15 cellular contexts compared by ENCODE assay signal in the genomic region with DNA sequence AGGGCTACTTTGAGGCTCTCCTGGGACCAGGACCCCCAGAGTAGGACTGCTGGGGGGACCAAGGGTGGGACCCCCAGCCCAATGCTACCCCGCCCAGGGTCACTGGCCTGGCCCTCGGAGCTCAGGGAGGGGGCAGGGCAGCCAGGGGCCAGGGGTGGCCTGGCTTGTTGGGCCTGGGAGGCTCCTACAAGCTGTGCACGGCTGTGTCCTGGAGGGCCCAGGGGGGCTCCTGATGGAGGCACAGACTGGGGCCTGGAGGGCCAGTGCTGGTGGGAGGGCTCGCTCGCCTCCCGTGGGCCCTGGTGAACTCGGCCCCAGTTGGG. TPM values are rescaled to one million over a fixed set of nuclear protein-coding genes. Genes with fewer than 3 reads are reported as not detected.
DNase-seq lines count a peak whose midpoint lies in the region; ATAC-seq and TF ChIP-seq lines count a peak whose summit lies in the region.
"Had no signal": no experiment of that assay in that cellular context is flagged by ENCODE, and none has a peak within 500 bp of the region (broad histone marks: within the 10 kb centered on the region; RNA-seq: fewer than 3 reads in every experiment).

No MANE protein-coding gene starts in this region.

- no TSS peak for BruUV-seq in Panc1 (replicated peaks; lab: Mats Ljungman, UMichigan)

- peak overlapping the region in 2 of 10 donors; percentile 33 to 37 for H3K4me3 Mint-ChIP-seq in naive thymus-derived CD8-positive, alpha-beta T cell

- peaks cover 0 to 1% (median 0%) of the 10 kb centered on the region in 9 donors for H3K9me3 Mint-ChIP-seq in naive thymus-derived CD8-positive, alpha-beta T cell

- ATAC-seq in Panc1 = no peak
- no peak for ATAC-seq in naive thymus-derived CD8-positive, alpha-beta T cell
- ATAC-seq in GM21723 (IDR thresholded peaks at IDR 0.05; ENCODE audit: unreplicated experiment) = no peak

- peak; percentile 16 for DNase-seq in BE2C
- no peak for DNase-seq in Panc1 (ENCODE audit: low read depth, low spot score)
- DNase-seq in naive thymus-derived CD8-positive, alpha-beta T cell = no peak
- DNase-seq in T-helper 2 cell = no peak
- DNase-seq: activated CD4-positive, alpha-beta T cell treated with anti-CD3 and anti-CD28 coated beads for 4 hours; activated T-cell treated with anti-CD3 and anti-CD28 coated beads for 4 hours; DMS 273 treated with DMSO at 0.1 percent for 48 hours; GM23248; MV-4-11; stimulated activated CD4-positive, alpha-beta T cell treated with anti-CD3 and anti-CD28 coated beads, Interleukin-12 subunit alpha, Interleukin-12 subunit beta, amount 100 ng/mL, for 4 hours; T-helper 9 cell had no signal

- in situ Hi-C loops in Panc1 (cut with HindIII; ENCODE audit: low pct_unique_long_range_greater_than_20kb, low sequenced_read_pairs) = no loop called here

- H3K4me1 ChIP-seq in BE2C = no peaks in the 10 kb centered on the region
- H3K4me1 ChIP-seq in Panc1 (ENCODE audit: control insufficient read depth, insufficient read depth, low read length) = peaks cover 16% of the 10 kb centered on the region
- H3K4me1 ChIP-seq in mesodermal cell (ENCODE audit: control insufficient read depth, insufficient read depth, low read length, poor library complexity, severe bottlenecking) = peaks cover 7% of the 10 kb centered on the region

- peaks cover 0 to under 1% (median 0%) of the 10 kb centered on the region in 3 donors for H3K36me3 Mint-ChIP-seq in naive thymus-derived CD8-positive, alpha-beta T cell

- H3K4me1 Mint-ChIP-seq in naive thymus-derived CD8-positive, alpha-beta T cell = peaks cover 9 to 27% (median 18%) of the 10 kb centered on the region in 4 donors

- 50 to 64% methylated on average over 6 to 7 of the region's 7 CpGs for WGBS in mesodermal cell (ENCODE audit: insufficient coverage in 2 of 2), 2 experiments

- intact Hi-C loops in Panc1 (cut with micrococcal nuclease; ENCODE audit: unreplicated experiment) = no loop called here

- no peaks in the 10 kb centered on the region for H3K36me3 ChIP-seq in BE2C
- no peaks in the 10 kb centered on the region; the same call in 1 of the 2 replicates for H3K36me3 ChIP-seq in Panc1 (ENCODE audit: control insufficient read depth, insufficient read depth, low read length)
- no peaks in the 10 kb centered on the region for H3K36me3 ChIP-seq in mesodermal cell (ENCODE audit: control insufficient read depth, insufficient read depth, low read length)

- CTCF ChIA-PET in Panc1 (lab: Charles Lee) = interaction anchor here (1.4 kb wide), 1 partner anchor 13 kb away, joined by 4 read pairs; no protein-coding TSS in a partner anchor

- TF ChIP-seq CTCF in BE2C (IDR thresholded peaks at IDR 0.05; ENCODE audit: low read depth, low read length) (no peak), Panc1 (IDR thresholded peaks at IDR 0.05) (no peak)

- H3K4me3 ChIP-seq in BE2C (ENCODE audit: low read depth, low read length) (no peak overlapping the region), Panc1 (ENCODE audit: low read depth in 2 of 2, low read length in 2 of 2) (peak overlapping the region; percentile 8 to 56; a peak in 2 of 4 replicates), mesodermal cell (ENCODE audit: extremely low read depth, insufficient read depth, low read length, poor library complexity, severe bottlenecking) (peak overlapping the region; percentile 68)
- H3K4me3 ChIP-seq: GM23248 had no signal

- H3K27ac ChIP-seq in Panc1 (ENCODE audit: low read length) = peak overlapping the region; percentile 59; the same call in 1 of the 2 replicates
- H3K27ac ChIP-seq in mesodermal cell (ENCODE audit: low read depth, low read length, severe bottlenecking) = no peak overlapping the region
- H3K27ac ChIP-seq: epithelial cell of prostate, GM23248 had no signal

- POLR2A ChIA-PET in Panc1 (lab: Charles Lee) = no interaction called here
- POLR2A ChIA-PET in naive thymus-derived CD8-positive, alpha-beta T cell (lab: Charles Lee) = interaction anchor here (1.4 to 2.6 kb wide), 2 partner anchors 16 to 35 kb away, joined by 4 to 11 read pairs; a partner anchor contains a TSS

- H3K27ac Mint-ChIP-seq in naive thymus-derived CD8-positive, alpha-beta T cell = no peak overlapping the region

- peaks cover under 1 to 38% (median 10%) of the 10 kb centered on the region in 5 donors for H3K27me3 Mint-ChIP-seq in naive thymus-derived CD8-positive, alpha-beta T cell

- H3K27me3 ChIP-seq in BE2C = peaks cover 77% of the 10 kb centered on the region
- no peaks in the 10 kb centered on the region for H3K27me3 ChIP-seq in Panc1 (ENCODE audit: control insufficient read depth, insufficient read depth, low read length)

- H3K9me3 ChIP-seq in BE2C (peaks cover 5% of the 10 kb centered on the region; the same call in 1 of the 2 replicates), Panc1 (ENCODE audit: control insufficient read depth, insufficient read depth, low read depth, low read length) (no peaks in the 10 kb centered on the region), mesodermal cell (ENCODE audit: control insufficient read depth, low read length) (peaks cover 4% of the 10 kb centered on the region)

RNA-seq across cellular contexts. Expression of a gene that starts 2.2 kb away (rescaled TPM):
- 0.99 TPM for polyA plus RNA-seq in BE2C (2012; ENCODE audit: insufficient read depth, insufficient read length, low read depth)
- 74.2 TPM for total RNA-seq in Panc1 (2021; ENCODE audit: unreplicated experiment)
- polyA plus RNA-seq in Panc1 (2012; ENCODE audit: insufficient read length) = 67.0 TPM
- polyA plus RNA-seq in mesodermal cell (2013, experiment 1 of 2) = 59.5 TPM
- 35.5 TPM for polyA plus RNA-seq in mesodermal cell (2013, experiment 2 of 2)
- total RNA-seq in naive thymus-derived CD8-positive, alpha-beta T cell = not detected
- under 1 TPM in 1 of 3 donors, not detected in 2; 0.85 TPM for polyA plus RNA-seq in naive thymus-derived CD8-positive, alpha-beta T cell

RNA-seq across cellular contexts. Expression of a gene that starts 15.6 kb away (rescaled TPM):
- 33.8 TPM for polyA plus RNA-seq in BE2C (2012; ENCODE audit: insufficient read depth, insufficient read length, low read depth)
- total RNA-seq in Panc1 (2021; ENCODE audit: unreplicated experiment) = 102 TPM
- 82.4 TPM for polyA plus RNA-seq in Panc1 (2012; ENCODE audit: insufficient read length)
- 53.2 TPM for polyA plus RNA-seq in mesodermal cell (2013, experiment 1 of 2)
- polyA plus RNA-seq in mesodermal cell (2013, experiment 2 of 2) = 44.4 TPM
- total RNA-seq in naive thymus-derived CD8-positive, alpha-beta T cell = 10 to 100 TPM; 30.3 to 30.7 TPM
- 100 to 1,000 TPM; 133 to 220 (median 217) TPM for polyA plus RNA-seq in naive thymus-derived CD8-positive, alpha-beta T cell

RNA-seq across cellular contexts. Expression of a gene that starts 15.8 kb away (rescaled TPM):
- polyA plus RNA-seq in BE2C (2012; ENCODE audit: insufficient read depth, insufficient read length, low read depth) = not detected
- 1.5 TPM for total RNA-seq in Panc1 (2021; ENCODE audit: unreplicated experiment)
- 4.7 TPM for polyA plus RNA-seq in Panc1 (2012; ENCODE audit: insufficient read length)
- not detected for polyA plus RNA-seq in mesodermal cell (2013, experiment 1 of 2)
- not detected for polyA plus RNA-seq in mesodermal cell (2013, experiment 2 of 2)
- total RNA-seq in naive thymus-derived CD8-positive, alpha-beta T cell = not detected
- polyA plus RNA-seq in naive thymus-derived CD8-positive, alpha-beta T cell = not detected
- total RNA-seq: GM23248 had no signal

RNA-seq across cellular contexts. Expression of a gene that starts 22.2 kb away (rescaled TPM):
- 58.7 TPM for polyA plus RNA-seq in BE2C (2012; ENCODE audit: insufficient read depth, insufficient read length, low read depth)
- 153 TPM for total RNA-seq in Panc1 (2021; ENCODE audit: unreplicated experiment)
- 160 TPM for polyA plus RNA-seq in Panc1 (2012; ENCODE audit: insufficient read length)
- 116 TPM for polyA plus RNA-seq in mesodermal cell (2013, experiment 1 of 2)
- polyA plus RNA-seq in mesodermal cell (2013, experiment 2 of 2) = 88.7 TPM
- total RNA-seq in naive thymus-derived CD8-positive, alpha-beta T cell = 1 to 10 TPM; 6.2 to 6.4 TPM
- under 1 TPM; 0.15 to 0.71 (median 0.47) TPM for polyA plus RNA-seq in naive thymus-derived CD8-positive, alpha-beta T cell

RNA-seq across cellular contexts. Expression of a gene that starts 31.4 kb away (rescaled TPM):
- polyA plus RNA-seq in BE2C (2012; ENCODE audit: insufficient read depth, insufficient read length, low read depth) = not detected
- total RNA-seq in Panc1 (2021; ENCODE audit: unreplicated experiment) = 9.8 TPM
- 12.0 TPM for polyA plus RNA-seq in Panc1 (2012; ENCODE audit: insufficient read length)
- polyA plus RNA-seq in mesodermal cell (2013, experiment 1 of 2) = 1.1 TPM
- polyA plus RNA-seq in mesodermal cell (2013, experiment 2 of 2) = 0.46 TPM
- total RNA-seq in naive thymus-derived CD8-positive, alpha-beta T cell = under 1 TPM; 0.60 to 0.93 TPM
- polyA plus RNA-seq in naive thymus-derived CD8-positive, alpha-beta T cell = under 1 TPM in 1 of 3 donors, not detected in 2; 0.19 TPM
- total RNA-seq: cerebellum had no signal

Comparison
In these comparisons a context has a peak if more than half of its experiments do, and no peak if none do; other contexts are left out.
1. RNA of a gene that starts 2.2 kb away (total RNA-seq): 74.2 TPM in Panc1 (single experiment); not detected in naive thymus-derived CD8-positive, alpha-beta T cell; every median in the first group is over 10 times any median in the second.